ENCODE assay signal across 1 cellular context in genomic region chr11:61742391-61742790, GRCh38.
TF ChIP-seq lines count a peak whose summit lies in the region.

No MANE protein-coding gene starts in this region.

TF ChIP-seq in GM12878, 131 proteins besides CTCF, POLR2A, EP300 and RAD21:
- TF ChIP-seq, protein P1, sequence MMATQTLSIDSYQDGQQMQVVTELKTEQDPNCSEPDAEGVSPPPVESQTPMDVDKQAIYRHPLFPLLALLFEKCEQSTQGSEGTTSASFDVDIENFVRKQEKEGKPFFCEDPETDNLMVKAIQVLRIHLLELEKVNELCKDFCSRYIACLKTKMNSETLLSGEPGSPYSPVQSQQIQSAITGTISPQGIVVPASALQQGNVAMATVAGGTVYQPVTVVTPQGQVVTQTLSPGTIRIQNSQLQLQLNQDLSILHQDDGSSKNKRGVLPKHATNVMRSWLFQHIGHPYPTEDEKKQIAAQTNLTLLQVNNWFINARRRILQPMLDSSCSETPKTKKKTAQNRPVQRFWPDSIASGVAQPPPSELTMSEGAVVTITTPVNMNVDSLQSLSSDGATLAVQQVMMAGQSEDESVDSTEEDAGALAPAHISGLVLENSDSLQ (IDR thresholded peaks at IDR 0.05): peak; percentile 61; the same call in 1 of the 2 replicates
- no peak for TF ChIP-seq EED (IDR thresholded peaks at IDR 0.05; ENCODE audit: low read depth)
TF ChIP-seq in GM12878: peak in this region for 1.
